In genomic region chrX:2609431-2610238, GRCh38 we compare ENCODE assay signal across 8 cellular contexts.
A peak's percentile ranks its signal among the peaks of the same experiment; 100 is the strongest.
DNase-seq lines count a peak whose midpoint lies in the region; ATAC-seq and TF ChIP-seq lines count a peak whose summit lies in the region.

No MANE protein-coding gene starts in this region.

- H3K27ac ChIP-seq in ascending aorta (peak overlapping the region; percentile 67 to 70), lower lobe of right lung (peak overlapping the region; percentile 86), uterus (peak overlapping the region; percentile 85)

- H3K9me3 ChIP-seq in ascending aorta, result no peaks in the 10 kb centered on the region
- no peaks in the 10 kb centered on the region for H3K9me3 ChIP-seq in lower lobe of right lung
- no peaks in the 10 kb centered on the region for H3K9me3 ChIP-seq in uterus

- intact Hi-C loops in ascending aorta (cut with DNase I) (loop anchor here (2.0 to 10.0 kb wide), 9 partner anchors 81 to 1217 kb away; partner anchors contain the start of genes AKAP17A, ARSD, ASMTL and CD99), lower lobe of right lung (cut with DNase I) (no loop called here), uterus (cut with DNase I; ENCODE audit: low total_unique reads) (loop anchor here (10.0 kb wide), 1 partner anchor 85 kb away; the partner anchor contains the start of gene CD99)

- H3K4me1 ChIP-seq in ascending aorta, result peaks cover 0 to 8% of the 10 kb centered on the region in 2 donors
- peaks cover 29% of the 10 kb centered on the region for H3K4me1 ChIP-seq in lower lobe of right lung
- H3K4me1 ChIP-seq in uterus, result no peaks in the 10 kb centered on the region

- no peaks in the 10 kb centered on the region for H3K27me3 ChIP-seq in ascending aorta
- H3K27me3 ChIP-seq in lower lobe of right lung (ENCODE audit: low read depth), result no peaks in the 10 kb centered on the region
- H3K27me3 ChIP-seq in uterus, result no peaks in the 10 kb centered on the region

- TF ChIP-seq POLR2A in uterus (IDR thresholded peaks at IDR 0.05), result no peak

- in situ Hi-C loops in GM13976 (cut with MboI; ENCODE audit: low sequenced_read_pairs, unreplicated experiment), result loop anchor here (10.0 kb wide), 1 partner anchor 965 kb away; no protein-coding TSS in a partner anchor

- TF ChIP-seq CTCF in GM13976 (IDR thresholded peaks at IDR 0.05; ENCODE audit: borderline replicate concordance, control extremely low read depth, extremely low read depth, insufficient read depth, missing control alignments), result no peak
- peak in 1 of 3 experiments; percentile 20 for TF ChIP-seq CTCF in ascending aorta (IDR thresholded peaks at IDR 0.05)
- TF ChIP-seq CTCF in lower lobe of right lung (IDR thresholded peaks at IDR 0.05), result peak; percentile 16
- TF ChIP-seq CTCF in uterus (IDR thresholded peaks at IDR 0.05), result peak in 1 of 4 experiments; percentile 45

- H3K4me3 ChIP-seq in ascending aorta, result peak overlapping the region; percentile 77 to 94
- H3K4me3 ChIP-seq in lower lobe of right lung, result peak overlapping the region; percentile 88
- peak overlapping the region; percentile 73 to 82 for H3K4me3 ChIP-seq in uterus

- peak; percentile 24 for DNase-seq in GM13976 (ENCODE audit: low spot score)
- no peak for DNase-seq in ascending aorta (ENCODE audit: low spot score in 2 of 2)
- DNase-seq in lower lobe of right lung, result no peak
- DNase-seq in uterus, result no peak
- DNase-seq in hypothalamus (lab: John Stamatoyannopoulos, UW), result no peak
- no peak for DNase-seq in nucleus accumbens (lab: John Stamatoyannopoulos, UW)
- no peak for DNase-seq in dedifferentiated amniotic fluid mesenchymal stem cell (ENCODE audit: extremely low spot score)

- ATAC-seq in HG03342 (IDR thresholded peaks at IDR 0.05; ENCODE audit: unreplicated experiment) (peak; percentile 0), lower lobe of right lung (peak in 1 of 2 donors; percentile 62)

- H3K36me3 ChIP-seq in ascending aorta, result no peaks in the 10 kb centered on the region
- peaks cover 6% of the 10 kb centered on the region for H3K36me3 ChIP-seq in lower lobe of right lung
- H3K36me3 ChIP-seq in uterus, result no peaks in the 10 kb centered on the region
